ENCODE assay signal across 1 cellular context in genomic region chr13:73060251-73061160, GRCh38.
TF ChIP-seq lines count a peak whose summit lies in the region.

No MANE protein-coding gene starts in this region.

TF ChIP-seq in H1, 55 proteins besides CTCF, POLR2A, EP300 and RAD21 (continued from another document):
- TF ChIP-seq, protein P1, sequence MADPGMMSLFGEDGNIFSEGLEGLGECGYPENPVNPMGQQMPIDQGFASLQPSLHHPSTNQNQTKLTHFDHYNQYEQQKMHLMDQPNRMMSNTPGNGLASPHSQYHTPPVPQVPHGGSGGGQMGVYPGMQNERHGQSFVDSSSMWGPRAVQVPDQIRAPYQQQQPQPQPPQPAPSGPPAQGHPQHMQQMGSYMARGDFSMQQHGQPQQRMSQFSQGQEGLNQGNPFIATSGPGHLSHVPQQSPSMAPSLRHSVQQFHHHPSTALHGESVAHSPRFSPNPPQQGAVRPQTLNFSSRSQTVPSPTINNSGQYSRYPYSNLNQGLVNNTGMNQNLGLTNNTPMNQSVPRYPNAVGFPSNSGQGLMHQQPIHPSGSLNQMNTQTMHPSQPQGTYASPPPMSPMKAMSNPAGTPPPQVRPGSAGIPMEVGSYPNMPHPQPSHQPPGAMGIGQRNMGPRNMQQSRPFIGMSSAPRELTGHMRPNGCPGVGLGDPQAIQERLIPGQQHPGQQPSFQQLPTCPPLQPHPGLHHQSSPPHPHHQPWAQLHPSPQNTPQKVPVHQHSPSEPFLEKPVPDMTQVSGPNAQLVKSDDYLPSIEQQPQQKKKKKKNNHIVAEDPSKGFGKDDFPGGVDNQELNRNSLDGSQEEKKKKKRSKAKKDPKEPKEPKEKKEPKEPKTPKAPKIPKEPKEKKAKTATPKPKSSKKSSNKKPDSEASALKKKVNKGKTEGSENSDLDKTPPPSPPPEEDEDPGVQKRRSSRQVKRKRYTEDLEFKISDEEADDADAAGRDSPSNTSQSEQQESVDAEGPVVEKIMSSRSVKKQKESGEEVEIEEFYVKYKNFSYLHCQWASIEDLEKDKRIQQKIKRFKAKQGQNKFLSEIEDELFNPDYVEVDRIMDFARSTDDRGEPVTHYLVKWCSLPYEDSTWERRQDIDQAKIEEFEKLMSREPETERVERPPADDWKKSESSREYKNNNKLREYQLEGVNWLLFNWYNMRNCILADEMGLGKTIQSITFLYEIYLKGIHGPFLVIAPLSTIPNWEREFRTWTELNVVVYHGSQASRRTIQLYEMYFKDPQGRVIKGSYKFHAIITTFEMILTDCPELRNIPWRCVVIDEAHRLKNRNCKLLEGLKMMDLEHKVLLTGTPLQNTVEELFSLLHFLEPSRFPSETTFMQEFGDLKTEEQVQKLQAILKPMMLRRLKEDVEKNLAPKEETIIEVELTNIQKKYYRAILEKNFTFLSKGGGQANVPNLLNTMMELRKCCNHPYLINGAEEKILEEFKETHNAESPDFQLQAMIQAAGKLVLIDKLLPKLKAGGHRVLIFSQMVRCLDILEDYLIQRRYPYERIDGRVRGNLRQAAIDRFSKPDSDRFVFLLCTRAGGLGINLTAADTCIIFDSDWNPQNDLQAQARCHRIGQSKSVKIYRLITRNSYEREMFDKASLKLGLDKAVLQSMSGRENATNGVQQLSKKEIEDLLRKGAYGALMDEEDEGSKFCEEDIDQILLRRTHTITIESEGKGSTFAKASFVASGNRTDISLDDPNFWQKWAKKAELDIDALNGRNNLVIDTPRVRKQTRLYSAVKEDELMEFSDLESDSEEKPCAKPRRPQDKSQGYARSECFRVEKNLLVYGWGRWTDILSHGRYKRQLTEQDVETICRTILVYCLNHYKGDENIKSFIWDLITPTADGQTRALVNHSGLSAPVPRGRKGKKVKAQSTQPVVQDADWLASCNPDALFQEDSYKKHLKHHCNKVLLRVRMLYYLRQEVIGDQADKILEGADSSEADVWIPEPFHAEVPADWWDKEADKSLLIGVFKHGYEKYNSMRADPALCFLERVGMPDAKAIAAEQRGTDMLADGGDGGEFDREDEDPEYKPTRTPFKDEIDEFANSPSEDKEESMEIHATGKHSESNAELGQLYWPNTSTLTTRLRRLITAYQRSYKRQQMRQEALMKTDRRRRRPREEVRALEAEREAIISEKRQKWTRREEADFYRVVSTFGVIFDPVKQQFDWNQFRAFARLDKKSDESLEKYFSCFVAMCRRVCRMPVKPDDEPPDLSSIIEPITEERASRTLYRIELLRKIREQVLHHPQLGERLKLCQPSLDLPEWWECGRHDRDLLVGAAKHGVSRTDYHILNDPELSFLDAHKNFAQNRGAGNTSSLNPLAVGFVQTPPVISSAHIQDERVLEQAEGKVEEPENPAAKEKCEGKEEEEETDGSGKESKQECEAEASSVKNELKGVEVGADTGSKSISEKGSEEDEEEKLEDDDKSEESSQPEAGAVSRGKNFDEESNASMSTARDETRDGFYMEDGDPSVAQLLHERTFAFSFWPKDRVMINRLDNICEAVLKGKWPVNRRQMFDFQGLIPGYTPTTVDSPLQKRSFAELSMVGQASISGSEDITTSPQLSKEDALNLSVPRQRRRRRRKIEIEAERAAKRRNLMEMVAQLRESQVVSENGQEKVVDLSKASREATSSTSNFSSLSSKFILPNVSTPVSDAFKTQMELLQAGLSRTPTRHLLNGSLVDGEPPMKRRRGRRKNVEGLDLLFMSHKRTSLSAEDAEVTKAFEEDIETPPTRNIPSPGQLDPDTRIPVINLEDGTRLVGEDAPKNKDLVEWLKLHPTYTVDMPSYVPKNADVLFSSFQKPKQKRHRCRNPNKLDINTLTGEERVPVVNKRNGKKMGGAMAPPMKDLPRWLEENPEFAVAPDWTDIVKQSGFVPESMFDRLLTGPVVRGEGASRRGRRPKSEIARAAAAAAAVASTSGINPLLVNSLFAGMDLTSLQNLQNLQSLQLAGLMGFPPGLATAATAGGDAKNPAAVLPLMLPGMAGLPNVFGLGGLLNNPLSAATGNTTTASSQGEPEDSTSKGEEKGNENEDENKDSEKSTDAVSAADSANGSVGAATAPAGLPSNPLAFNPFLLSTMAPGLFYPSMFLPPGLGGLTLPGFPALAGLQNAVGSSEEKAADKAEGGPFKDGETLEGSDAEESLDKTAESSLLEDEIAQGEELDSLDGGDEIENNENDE (IDR thresholded peaks at IDR 0.05; ENCODE audit: insufficient replicate concordance, low read length) = no peak
- TF ChIP-seq SP2 (IDR thresholded peaks at IDR 0.05; ENCODE audit: low read length) = no peak
- TF ChIP-seq RNF2 (IDR thresholded peaks at IDR 0.05; ENCODE audit: borderline replicate concordance, low read depth, low read length, missing control alignments, poor library complexity, severe bottlenecking) = peak; percentile 95
- TF ChIP-seq, protein P2, sequence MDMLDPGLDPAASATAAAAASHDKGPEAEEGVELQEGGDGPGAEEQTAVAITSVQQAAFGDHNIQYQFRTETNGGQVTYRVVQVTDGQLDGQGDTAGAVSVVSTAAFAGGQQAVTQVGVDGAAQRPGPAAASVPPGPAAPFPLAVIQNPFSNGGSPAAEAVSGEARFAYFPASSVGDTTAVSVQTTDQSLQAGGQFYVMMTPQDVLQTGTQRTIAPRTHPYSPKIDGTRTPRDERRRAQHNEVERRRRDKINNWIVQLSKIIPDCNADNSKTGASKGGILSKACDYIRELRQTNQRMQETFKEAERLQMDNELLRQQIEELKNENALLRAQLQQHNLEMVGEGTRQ (IDR thresholded peaks at IDR 0.05; ENCODE audit: low read length) = no peak
- TF ChIP-seq KDM1A (IDR thresholded peaks at IDR 0.05; ENCODE audit: borderline replicate concordance, low read length) = no peak
- no peak for TF ChIP-seq GABPA (IDR thresholded peaks at IDR 0.05; ENCODE audit: borderline replicate concordance, insufficient read depth, low read length)
- no peak for TF ChIP-seq SIX5 (IDR thresholded peaks at IDR 0.05; ENCODE audit: low read depth, low read length)
- TF ChIP-seq JUN (IDR thresholded peaks at IDR 0.05; ENCODE audit: low read depth, low read length) = no peak
- no peak for TF ChIP-seq CTBP2 (IDR thresholded peaks at IDR 0.05; ENCODE audit: borderline replicate concordance, insufficient read depth, insufficient read length, low read length)
- no peak for TF ChIP-seq CHD1 (IDR thresholded peaks at IDR 0.05; ENCODE audit: low read depth, low read length)
- peak; percentile 71; the same call in 1 of the 2 replicates for TF ChIP-seq CBX8 (IDR thresholded peaks at IDR 0.05; ENCODE audit: borderline replicate concordance, low read depth, low read length)
- no peak for TF ChIP-seq ASH2L (IDR thresholded peaks at IDR 0.05; ENCODE audit: low read length)
- TF ChIP-seq PHF8 (conservative IDR thresholded peaks at IDR 0.05; ENCODE audit: low read depth, low read length) = no peak
TF ChIP-seq in H1: peak in this region for 4.
